In the genomic region with DNA sequence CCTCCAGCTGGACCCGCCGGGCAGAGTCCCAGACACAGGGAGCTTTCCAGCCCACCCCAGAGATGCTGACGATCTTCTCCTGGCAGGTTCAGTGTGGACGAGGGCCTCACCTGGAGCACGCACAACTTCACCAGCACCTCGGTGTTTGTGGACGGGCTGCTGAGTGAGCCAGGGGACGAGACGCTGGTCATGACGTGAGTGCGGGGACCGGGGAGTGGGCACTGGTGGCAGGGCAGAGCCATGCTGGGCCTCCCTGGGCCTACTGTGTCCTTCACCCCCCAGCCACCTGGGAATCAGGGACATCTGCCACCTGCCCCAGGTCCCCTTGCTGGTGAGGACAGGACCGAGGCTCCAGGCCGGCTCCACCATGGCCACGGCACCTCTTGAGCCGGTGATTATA, we compare ENCODE assay signal across 18 cellular contexts.
DNase-seq lines count a peak whose midpoint lies in the region; ATAC-seq and TF ChIP-seq lines count a peak whose summit lies in the region.
"Had no signal": no experiment of that assay in that cellular context is flagged by ENCODE, and none has a peak within 500 bp of the region (broad histone marks: within the 10 kb centered on the region; RNA-seq: fewer than 3 reads in every experiment).

No MANE protein-coding gene starts in this region.

- TF ChIP-seq CTCF in WERI-Rb-1 (IDR thresholded peaks at IDR 0.05; ENCODE audit: low read depth, low read length) = no peak

- no peaks in the 10 kb centered on the region for H4K20me1 ChIP-seq in BLaER1

- no peak overlapping the region for H3K4ac ChIP-seq in mesenchymal stem cell (ENCODE audit: low read depth in 1 of 2, low read length in 2 of 2)
- H3K4ac ChIP-seq in neuronal stem cell (ENCODE audit: low read length) = no peak overlapping the region

- no peak for DNase-seq in WERI-Rb-1
- no peak for DNase-seq in mesenchymal stem cell
- no peak for DNase-seq in neuronal stem cell (ENCODE audit: low spot score)
- DNase-seq in NCI-H510A (lab: John Stamatoyannopoulos, UW) = no peak
- DNase-seq in activated CD8-positive, alpha-beta memory T cell treated with anti-CD3 and anti-CD28 coated beads for 24 hours = no peak
- DNase-seq: 8988T; ACHN; BE2C; Caco-2; Calu3; CD4-positive, alpha-beta T cell; CD8-positive, alpha-beta T cell; DMS79 treated with DMSO at 0.1 percent for 48 hours; GF-D8 had no signal

- no peak overlapping the region for H3K9ac ChIP-seq in BLaER1
- no peak overlapping the region for H3K9ac ChIP-seq in mesenchymal stem cell (ENCODE audit: low read length)
- H3K9ac ChIP-seq in neuronal stem cell (ENCODE audit: low read depth, low read length, poor library complexity) = no peak overlapping the region
- H3K9ac ChIP-seq: BLaER1 treated with 17β-estradiol and CSF1 and Interleukin-3, amounts not matched to agents 10 nM and 100 nM had no signal

- H3K14ac ChIP-seq in mesenchymal stem cell (ENCODE audit: low read length in 2 of 2) (peak overlapping the region in 1 of 2 experiments; percentile 4), neuronal stem cell (ENCODE audit: low read length) (peak overlapping the region; percentile 14)

- no peak overlapping the region for H3K18ac ChIP-seq in mesenchymal stem cell (ENCODE audit: low read depth in 1 of 2, low read length in 2 of 2)
- H3K18ac ChIP-seq in neuronal stem cell (ENCODE audit: low read length) = no peak overlapping the region

- H3K9me3 ChIP-seq in BLaER1 = no peaks in the 10 kb centered on the region
- no peaks in the 10 kb centered on the region for H3K9me3 ChIP-seq in WERI-Rb-1 (ENCODE audit: severe bottlenecking)
- no peaks in the 10 kb centered on the region for H3K9me3 ChIP-seq in mesenchymal stem cell (ENCODE audit: control insufficient read depth, low read length)
- no peaks in the 10 kb centered on the region for H3K9me3 ChIP-seq in neuronal stem cell (replicated peaks in 1 of 2; ENCODE audit: control insufficient read depth in 2 of 2, insufficient read depth in 1 of 2, low read depth in 1 of 2, low read length in 2 of 2)
- H3K9me3 ChIP-seq: BE2C; BLaER1 treated with 17β-estradiol and CSF1 and Interleukin-3, amounts not matched to agents 10 nM and 100 nM; Caco-2 had no signal

- ATAC-seq in stimulated activated memory B cell treated with anti-CD40 and anti-IgM and Interleukin-4, amounts not matched to agents 10 μg/mL and 1 μg/mL and 100 μg/mL, for 72 hours = no peak
- ATAC-seq: CD8-positive, alpha-beta T cell had no signal

- peaks cover 65% of the 10 kb centered on the region for H3K4me1 ChIP-seq in BLaER1
- H3K4me1 ChIP-seq in mesenchymal stem cell (ENCODE audit: control insufficient read depth, insufficient read depth, low read depth, low read length) = peaks cover 26% of the 10 kb centered on the region
- peaks cover 4 to 21% of the 10 kb centered on the region in 2 donors for H3K4me1 ChIP-seq in neuronal stem cell (ENCODE audit: control insufficient read depth in 2 of 2, insufficient read depth in 1 of 2, low read depth in 1 of 2, low read length in 2 of 2)
- H3K4me1 ChIP-seq: BE2C had no signal

- H2BK12ac ChIP-seq in mesenchymal stem cell (ENCODE audit: low read length in 2 of 2) (peak overlapping the region in 1 of 2 experiments; percentile 40), neuronal stem cell (ENCODE audit: low read length) (peak overlapping the region; percentile 14)

- no peak overlapping the region for H3K4me3 ChIP-seq in BLaER1
- H3K4me3 ChIP-seq in WERI-Rb-1 (ENCODE audit: low read depth, low read length) = no peak overlapping the region
- no peak overlapping the region for H3K4me3 ChIP-seq in mesenchymal stem cell (ENCODE audit: insufficient read depth in 1 of 2, low read depth in 1 of 2, low read length in 2 of 2)
- H3K4me3 ChIP-seq in neuronal stem cell (ENCODE audit: low read length in 2 of 2) = no peak overlapping the region
- H3K4me3 ChIP-seq: BLaER1 treated with 17β-estradiol and CSF1 and Interleukin-3, amounts not matched to agents 10 nM and 100 nM had no signal

- H3K23ac ChIP-seq in mesenchymal stem cell (ENCODE audit: low read length in 2 of 2) (no peak overlapping the region), neuronal stem cell (ENCODE audit: low read depth, low read length, poor library complexity) (no peak overlapping the region)

- no peak overlapping the region for H3K4me3 Mint-ChIP-seq in stimulated activated memory B cell treated with anti-CD40 and anti-IgM and Interleukin-4, amounts not matched to agents 10 μg/mL and 1 μg/mL and 100 μg/mL, for 72 hours
- H3K4me3 Mint-ChIP-seq: CD4-positive, alpha-beta T cell; CD8-positive, alpha-beta T cell had no signal

- H3K36me3 Mint-ChIP-seq in stimulated activated memory B cell treated with anti-CD40 and anti-IgM and Interleukin-4, amounts not matched to agents 10 μg/mL and 1 μg/mL and 100 μg/mL, for 72 hours = no peaks in the 10 kb centered on the region
- H3K36me3 Mint-ChIP-seq: CD8-positive, alpha-beta T cell had no signal

- H3K36me3 ChIP-seq in BLaER1 = peaks cover 4% of the 10 kb centered on the region; the same call in 1 of the 2 replicates
- peaks cover 2% of the 10 kb centered on the region; the same call in 1 of the 2 replicates for H3K36me3 ChIP-seq in WERI-Rb-1
- no peaks in the 10 kb centered on the region for H3K36me3 ChIP-seq in mesenchymal stem cell (ENCODE audit: control insufficient read depth in 1 of 2, insufficient read depth in 2 of 2, low read depth in 1 of 2, low read length in 2 of 2)
- H3K36me3 ChIP-seq in neuronal stem cell (replicated peaks in 1 of 2; ENCODE audit: control insufficient read depth in 2 of 2, insufficient read depth in 2 of 2, low read length in 2 of 2) = no peaks in the 10 kb centered on the region
- H3K36me3 ChIP-seq: BE2C; BLaER1 treated with 17β-estradiol and CSF1 and Interleukin-3, amounts not matched to agents 10 nM and 100 nM had no signal

- H2BK15ac ChIP-seq in mesenchymal stem cell (ENCODE audit: low read depth, poor library complexity, severe bottlenecking) (peak overlapping the region; percentile 76), neuronal stem cell (ENCODE audit: low read length) (no peak overlapping the region)

- no peak overlapping the region for H2BK5ac ChIP-seq in mesenchymal stem cell (ENCODE audit: low read depth, low read length, poor library complexity, severe bottlenecking)
- peak overlapping the region; percentile 70 for H2BK5ac ChIP-seq in neuronal stem cell (ENCODE audit: low read length)

- H3K4me1 Mint-ChIP-seq in stimulated activated memory B cell treated with anti-CD40 and anti-IgM and Interleukin-4, amounts not matched to agents 10 μg/mL and 1 μg/mL and 100 μg/mL, for 72 hours = no peaks in the 10 kb centered on the region

- H4K8ac ChIP-seq in mesenchymal stem cell (ENCODE audit: low read length) (no peak overlapping the region), neuronal stem cell (ENCODE audit: low read depth, low read length) (no peak overlapping the region)

- H2AK5ac ChIP-seq in mesenchymal stem cell (ENCODE audit: low read length, severe bottlenecking) = no peak overlapping the region
- peak overlapping the region; percentile 66 for H2AK5ac ChIP-seq in neuronal stem cell (ENCODE audit: low read depth, low read length)

- 0 out of 2 replicates have a peak overlapping the region, but pooled peaks have one; percentile 18 for H3K27ac ChIP-seq in BLaER1
- peak overlapping the region; percentile 14; the same call in 1 of the 2 replicates for H3K27ac ChIP-seq in WERI-Rb-1
- H3K27ac ChIP-seq in mesenchymal stem cell (ENCODE audit: low read length, poor library complexity, severe bottlenecking) = no peak overlapping the region
- no peak overlapping the region for H3K27ac ChIP-seq in neuronal stem cell (replicated peaks; ENCODE audit: low read length)
- H3K27ac ChIP-seq: C4-2B had no signal

- H2AFZ ChIP-seq in mesenchymal stem cell (ENCODE audit: low read depth, low read length) (no peak overlapping the region), neuronal stem cell (ENCODE audit: low read length) (no peak overlapping the region)

- H4K91ac ChIP-seq in mesenchymal stem cell (ENCODE audit: low read length) = peak overlapping the region; percentile 52
- H4K91ac ChIP-seq in neuronal stem cell (ENCODE audit: low read depth, low read length, poor library complexity) = no peak overlapping the region

- no peaks in the 10 kb centered on the region for H3K9me3 Mint-ChIP-seq in stimulated activated memory B cell treated with anti-CD40 and anti-IgM and Interleukin-4, amounts not matched to agents 10 μg/mL and 1 μg/mL and 100 μg/mL, for 72 hours
- H3K9me3 Mint-ChIP-seq: CD4-positive, alpha-beta T cell; CD8-positive, alpha-beta T cell had no signal

- peaks cover 17% of the 10 kb centered on the region for H3K27me3 Mint-ChIP-seq in stimulated activated memory B cell treated with anti-CD40 and anti-IgM and Interleukin-4, amounts not matched to agents 10 μg/mL and 1 μg/mL and 100 μg/mL, for 72 hours
- H3K27me3 Mint-ChIP-seq: CD4-positive, alpha-beta T cell had no signal

- WGBS in mesenchymal stem cell = 98% methylated on average over 16 of the region's 16 CpGs
- WGBS in neuronal stem cell (ENCODE audit: extremely low coverage in 2 of 2, insufficient read length in 2 of 2, insufficient replicate concordance in 1 of 2), 2 donors = no CpG with 5 or more reads among the region's 16 CpGs

- no peak overlapping the region for H3K4me2 ChIP-seq in BLaER1
- no peak overlapping the region for H3K4me2 ChIP-seq in mesenchymal stem cell (ENCODE audit: low read length, poor library complexity, severe bottlenecking)
- no peak overlapping the region for H3K4me2 ChIP-seq in neuronal stem cell (ENCODE audit: insufficient read depth, low read length, poor library complexity, severe bottlenecking)

- no peak overlapping the region for H3K27ac Mint-ChIP-seq in stimulated activated memory B cell treated with anti-CD40 and anti-IgM and Interleukin-4, amounts not matched to agents 10 μg/mL and 1 μg/mL and 100 μg/mL, for 72 hours
- H3K27ac Mint-ChIP-seq: CD4-positive, alpha-beta T cell; CD8-positive, alpha-beta T cell had no signal

- no peaks in the 10 kb centered on the region for H3K79me1 ChIP-seq in mesenchymal stem cell (replicated peaks; ENCODE audit: low read length, poor library complexity, severe bottlenecking)
- H3K79me1 ChIP-seq in neuronal stem cell (ENCODE audit: low read depth, low read length) = no peaks in the 10 kb centered on the region

- H2BK120ac ChIP-seq in mesenchymal stem cell (ENCODE audit: low read depth, low read length) = no peak overlapping the region
- no peak overlapping the region for H2BK120ac ChIP-seq in neuronal stem cell (ENCODE audit: low read depth, low read length)

- H3K27me3 ChIP-seq in BLaER1 (no peaks in the 10 kb centered on the region), WERI-Rb-1 (ENCODE audit: insufficient read depth, low read depth, severe bottlenecking) (no peaks in the 10 kb centered on the region), mesenchymal stem cell (ENCODE audit: control insufficient read depth in 1 of 2, insufficient read depth in 1 of 2, low read length in 2 of 2) (peaks cover 27 to 48% of the 10 kb centered on the region in 2 experiments), neuronal stem cell (ENCODE audit: control insufficient read depth in 3 of 3, insufficient read depth in 3 of 3, low read depth in 1 of 3, low read length in 3 of 3) (peaks cover 0 to 8% (median 0%) of the 10 kb centered on the region in 3 experiments)
- H3K27me3 ChIP-seq: BE2C; BLaER1 treated with 17β-estradiol and CSF1 and Interleukin-3, amounts not matched to agents 10 nM and 100 nM had no signal

Comparison
In these comparisons a context has a peak if more than half of its experiments do, and no peak if none do; other contexts are left out.
1. H3K27ac ChIP-seq: peak in BLaER1 (single experiment) and WERI-Rb-1 (single experiment); none in mesenchymal stem cell (single experiment) and neuronal stem cell (single experiment).